ENCODE assay signal across 15 cellular contexts in genomic region chr13:30816733-30817132, GRCh38.
DNase-seq lines count a peak whose midpoint lies in the region; ATAC-seq and TF ChIP-seq lines count a peak whose summit lies in the region.
"Had no signal": no experiment of that assay in that cellular context is flagged by ENCODE, and none has a peak within 500 bp of the region (broad histone marks: within the 10 kb centered on the region; RNA-seq: fewer than 3 reads in every experiment).

No MANE protein-coding gene starts in this region.

- no peak for ATAC-seq in GM19035 (IDR thresholded peaks at IDR 0.05; ENCODE audit: unreplicated experiment)
- ATAC-seq: activated naive CD8-positive, alpha-beta T cell treated with anti-CD3 and anti-CD28 coated beads, Interleukin-2, amount 50 U/mL, for 24 hours; left cardiac atrium had no signal

- no peaks in the 10 kb centered on the region for H3K27me3 Mint-ChIP-seq in HFFc6 (ENCODE audit: insufficient read depth)
- peaks cover 4% of the 10 kb centered on the region for H3K27me3 Mint-ChIP-seq in glutamatergic neuron (ENCODE audit: unreplicated experiment)
- peaks cover 13% of the 10 kb centered on the region for H3K27me3 Mint-ChIP-seq in type B pancreatic cell
- no peaks in the 10 kb centered on the region for H3K27me3 Mint-ChIP-seq in activated naive CD8-positive, alpha-beta T cell treated with anti-CD3 and anti-CD28 coated beads for 36 hours

- DNase-seq in HFFc6 (no peak), NCI-H524 (lab: John Stamatoyannopoulos, UW) (peak; percentile 11 to 80), glutamatergic neuron (peak; percentile 28), type B pancreatic cell (ENCODE audit: extremely low spot score, unreplicated experiment) (no peak)
- no peak for DNase-seq in activated naive CD8-positive, alpha-beta T cell treated with anti-CD3 and anti-CD28 coated beads for 36 hours
- no peak for DNase-seq in central memory CD4-positive, alpha-beta T cell
- DNase-seq: activated naive CD8-positive, alpha-beta T cell treated with anti-CD3 and anti-CD28 coated beads, Interleukin-2, amount 50 U/mL, for 24 hours; left cardiac atrium; NCI-H2227 treated with DMSO at 0.1 percent for 48 hours; ovary; SK-N-SH; stimulated activated CD4-positive, alpha-beta T cell treated with anti-CD3 and anti-CD28 coated beads, Interleukin-2, amount 100 ng/mL, for 48 hours had no signal

- no peaks in the 10 kb centered on the region for H3K27me3 ChIP-seq in BLaER1 treated with 17β-estradiol and CSF1 and Interleukin-3, amounts not matched to agents 10 nM and 100 nM
- H3K27me3 ChIP-seq: ovary had no signal

- no peaks in the 10 kb centered on the region for H3K9me3 ChIP-seq in BLaER1 treated with 17β-estradiol and CSF1 and Interleukin-3, amounts not matched to agents 10 nM and 100 nM (replicated peaks in 1 of 11)
- H3K9me3 ChIP-seq: ovary, SK-N-SH, thoracic aorta had no signal

- H3K4me3 ChIP-seq in BLaER1 treated with 17β-estradiol and CSF1 and Interleukin-3, amounts not matched to agents 10 nM and 100 nM = no peak overlapping the region
- H3K4me3 ChIP-seq: ovary, thoracic aorta had no signal

- H3K4me1 Mint-ChIP-seq in HFFc6 (ENCODE audit: low read depth) (peaks cover 33% of the 10 kb centered on the region), glutamatergic neuron (ENCODE audit: low read depth, unreplicated experiment) (peaks cover 42% of the 10 kb centered on the region), type B pancreatic cell (ENCODE audit: unreplicated experiment) (peaks cover 27% of the 10 kb centered on the region)
- no peaks in the 10 kb centered on the region for H3K4me1 Mint-ChIP-seq in activated naive CD8-positive, alpha-beta T cell treated with anti-CD3 and anti-CD28 coated beads for 36 hours

- H3K27ac Mint-ChIP-seq in HFFc6 = peak overlapping the region; percentile 4; the same call in 1 of the 2 replicates
- H3K27ac Mint-ChIP-seq in glutamatergic neuron (ENCODE audit: unreplicated experiment) = peak overlapping the region; percentile 97
- no peak overlapping the region for H3K27ac Mint-ChIP-seq in type B pancreatic cell
- no peak overlapping the region for H3K27ac Mint-ChIP-seq in activated naive CD8-positive, alpha-beta T cell treated with anti-CD3 and anti-CD28 coated beads for 36 hours
- H3K27ac Mint-ChIP-seq: activated naive CD8-positive, alpha-beta T cell treated with anti-CD3 and anti-CD28 coated beads, Interleukin-2, amount 50 U/mL, for 24 hours had no signal

- peak overlapping the region; percentile 62 to 81 (median 70) for H3K4me2 ChIP-seq in BLaER1 treated with 17β-estradiol and CSF1 and Interleukin-3, amounts not matched to agents 10 nM and 100 nM
- H3K4me2 ChIP-seq: SK-N-SH had no signal

- H3K36me3 ChIP-seq in BLaER1 treated with 17β-estradiol and CSF1 and Interleukin-3, amounts not matched to agents 10 nM and 100 nM = no peaks in the 10 kb centered on the region
- H3K36me3 ChIP-seq: ovary, thoracic aorta had no signal

- no peak overlapping the region for H3K4me3 Mint-ChIP-seq in HFFc6
- H3K4me3 Mint-ChIP-seq in glutamatergic neuron (ENCODE audit: unreplicated experiment) = peak overlapping the region; percentile 67
- H3K4me3 Mint-ChIP-seq in type B pancreatic cell = no peak overlapping the region
- H3K4me3 Mint-ChIP-seq in activated naive CD8-positive, alpha-beta T cell treated with anti-CD3 and anti-CD28 coated beads for 36 hours = no peak overlapping the region
- H3K4me3 Mint-ChIP-seq: activated naive CD8-positive, alpha-beta T cell treated with anti-CD3 and anti-CD28 coated beads, Interleukin-2, amount 50 U/mL, for 24 hours had no signal

- H3K27ac ChIP-seq in BLaER1 treated with 17β-estradiol and CSF1 and Interleukin-3, amounts not matched to agents 10 nM and 100 nM = peak overlapping the region in 6 of 11 experiments; percentile 5 to 43 (median 32); a peak in 9 of 22 replicates
- H3K27ac ChIP-seq: ovary, thoracic aorta had no signal

- H3K4me1 ChIP-seq in BLaER1 treated with 17β-estradiol and CSF1 and Interleukin-3, amounts not matched to agents 10 nM and 100 nM = peaks cover 15 to 22% (median 18%) of the 10 kb centered on the region in 10 experiments

- no peak overlapping the region; a peak in 1 of 22 replicates for H3K9ac ChIP-seq in BLaER1 treated with 17β-estradiol and CSF1 and Interleukin-3, amounts not matched to agents 10 nM and 100 nM
- H3K9ac ChIP-seq: SK-N-SH had no signal

- TF ChIP-seq CTCF in HFFc6 (IDR thresholded peaks at IDR 0.05) (no peak), glutamatergic neuron (IDR thresholded peaks at IDR 0.05; ENCODE audit: partially characterized antibody, unreplicated experiment) (no peak), type B pancreatic cell (conservative IDR thresholded peaks at IDR 0.05) (no peak)

- no peaks in the 10 kb centered on the region for H4K20me1 ChIP-seq in BLaER1 treated with 17β-estradiol and CSF1 and Interleukin-3, amounts not matched to agents 10 nM and 100 nM

- H3K36me3 Mint-ChIP-seq in HFFc6 (ENCODE audit: low read depth) = no peaks in the 10 kb centered on the region
- H3K36me3 Mint-ChIP-seq in glutamatergic neuron (ENCODE audit: unreplicated experiment) = no peaks in the 10 kb centered on the region
- no peaks in the 10 kb centered on the region for H3K36me3 Mint-ChIP-seq in type B pancreatic cell
- H3K36me3 Mint-ChIP-seq in activated naive CD8-positive, alpha-beta T cell treated with anti-CD3 and anti-CD28 coated beads for 36 hours = no peaks in the 10 kb centered on the region

- no peaks in the 10 kb centered on the region for H3K9me3 Mint-ChIP-seq in HFFc6
- H3K9me3 Mint-ChIP-seq in glutamatergic neuron (ENCODE audit: unreplicated experiment) = peaks cover 13% of the 10 kb centered on the region
- peaks cover 4% of the 10 kb centered on the region for H3K9me3 Mint-ChIP-seq in type B pancreatic cell
- no peaks in the 10 kb centered on the region for H3K9me3 Mint-ChIP-seq in activated naive CD8-positive, alpha-beta T cell treated with anti-CD3 and anti-CD28 coated beads for 36 hours
- H3K9me3 Mint-ChIP-seq: activated naive CD8-positive, alpha-beta T cell treated with anti-CD3 and anti-CD28 coated beads, Interleukin-2, amount 50 U/mL, for 24 hours had no signal

Comparison
In these comparisons a context has a peak if more than half of its experiments do, and no peak if none do; other contexts are left out.
1. DNase-seq: peak in NCI-H524 (2 of 2) and glutamatergic neuron (single experiment); none in HFFc6 (single experiment), type B pancreatic cell (single experiment), activated naive CD8-positive, alpha-beta T cell treated with anti-CD3 and anti-CD28 coated beads for 36 hours (single experiment) and central memory CD4-positive, alpha-beta T cell (single experiment).
2. H3K27ac Mint-ChIP-seq: peak in HFFc6 (single experiment) and glutamatergic neuron (single experiment); none in type B pancreatic cell (single experiment) and activated naive CD8-positive, alpha-beta T cell treated with anti-CD3 and anti-CD28 coated beads for 36 hours (single experiment).